Comparison of ENCODE assay signal across 1 cellular context in genomic region chr7:44814956-44815355, GRCh38.
TF ChIP-seq lines count a peak whose summit lies in the region.

No MANE protein-coding gene starts in this region.

TF ChIP-seq in Ishikawa, 13 proteins besides CTCF, POLR2A, EP300 and RAD21 (continued from another document):
- TF ChIP-seq REST (IDR thresholded peaks at IDR 0.05; ENCODE audit: low read depth) (no peak), TEAD4 (IDR thresholded peaks at IDR 0.05) (no peak), TCF12 (IDR thresholded peaks at IDR 0.05; ENCODE audit: low read depth) (no peak), USF1 (IDR thresholded peaks at IDR 0.05) (no peak)
